12 cellular contexts compared by ENCODE assay signal in genomic region chr3:122077293-122078234, GRCh38. TPM values are rescaled to one million over a fixed set of nuclear protein-coding genes. Genes with fewer than 3 reads are reported as not detected.
DNase-seq lines count a peak whose midpoint lies in the region; ATAC-seq and TF ChIP-seq lines count a peak whose summit lies in the region.
"Had no signal": no experiment of that assay in that cellular context is flagged by ENCODE, and none has a peak within 500 bp of the region (broad histone marks: within the 10 kb centered on the region; RNA-seq: fewer than 3 reads in every experiment).

No MANE protein-coding gene starts in this region.

- POLR2A ChIA-PET in OCI-LY7 (lab: Charles Lee): interaction anchor here (0.7 to 8.4 kb wide), 17 partner anchors 8 to 531 kb away, joined by 3 to 117 read pairs (median 5); partner anchors contain the start of genes CD86 and POLQ

- H3K27me3 Mint-ChIP-seq in activated CD4-positive, alpha-beta T cell treated with anti-CD3 and anti-CD28 coated beads, Interleukin-2, amount 10 ng/mL, durations not matched to agents 24 days and 14 days: peaks cover 3% of the 10 kb centered on the region

- H4K20me1 ChIP-seq in OCI-LY7 (ENCODE audit: insufficient read depth, low read length): no peaks in the 10 kb centered on the region

- peaks cover 84% of the 10 kb centered on the region for H3K4me1 ChIP-seq in OCI-LY7 (ENCODE audit: insufficient read depth, low read length, poor library complexity, severe bottlenecking)
- H3K4me1 ChIP-seq in spleen: peaks cover 5 to 74% (median 47%) of the 10 kb centered on the region in 6 donors

- H3K27me3 ChIP-seq in spleen (replicated peaks in 1 of 7): no peaks in the 10 kb centered on the region

- H3K9me3 ChIP-seq in OCI-LY7 (ENCODE audit: low read length) (no peaks in the 10 kb centered on the region; the same call in 1 of the 2 replicates), spleen (no peaks in the 10 kb centered on the region)

- 25 to 47% (median 35%) methylated on average over 9 of the region's 9 CpGs for WGBS in spleen, 5 donors

- no peaks in the 10 kb centered on the region for H3K9me2 ChIP-seq in OCI-LY7 (ENCODE audit: insufficient read depth, low read length)

- H3K4me1 Mint-ChIP-seq in activated CD4-positive, alpha-beta T cell treated with anti-CD3 and anti-CD28 coated beads, Interleukin-2, amount 10 ng/mL, durations not matched to agents 24 days and 14 days: peaks cover 52% of the 10 kb centered on the region

- peak; percentile 65 for DNase-seq in activated CD4-positive, alpha-beta T cell treated with anti-CD3 and anti-CD28 coated beads, Interleukin-2, amount 10 ng/mL, durations not matched to agents 24 days and 14 days
- DNase-seq in activated CD4-positive, alpha-beta T cell treated with anti-CD3 and anti-CD28 coated beads, Interleukin-2, amount 50 U/mL, for 1 hour: no peak
- DNase-seq in OCI-LY7 (ENCODE audit: low spot score) (peak; percentile 80), spleen (no peak), kidney tubule cell (ENCODE audit: low spot score) (no peak), A172 (ENCODE audit: low spot score) (no peak)
- DNase-seq in activated CD8-positive, alpha-beta memory T cell treated with anti-CD3 and anti-CD28 coated beads for 24 hours: no peak
- DNase-seq: activated effector memory CD4-positive, alpha-beta T cell treated with anti-CD3 and anti-CD28 coated beads, Interleukin-2, amount 50 U/mL, for 16 hours had no signal

- H3K4me3 Mint-ChIP-seq in activated CD4-positive, alpha-beta T cell treated with anti-CD3 and anti-CD28 coated beads, Interleukin-2, amount 10 ng/mL, durations not matched to agents 24 days and 14 days: peak overlapping the region; percentile 6

- H3K4me3 ChIP-seq in OCI-LY7 (ENCODE audit: low read depth, low read length, poor library complexity, severe bottlenecking) (peak overlapping the region; percentile 71), spleen (peak overlapping the region in 7 of 8 donors; percentile 0 to 68 (median 25))

- BruUV-seq in OCI-LY7 (replicated peaks; lab: Mats Ljungman, UMichigan): TSS peak; percentile 77

- ATAC-seq in HG02642 (IDR thresholded peaks at IDR 0.05; ENCODE audit: poor library complexity, unreplicated experiment): peak; percentile 35
- ATAC-seq: esophagus mucosa had no signal

- H3K4me2 ChIP-seq in OCI-LY7 (ENCODE audit: low read length): peak overlapping the region; percentile 81

- TF ChIP-seq CTCF in OCI-LY7 (conservative IDR thresholded peaks at IDR 0.05; ENCODE audit: low read length): peak; percentile 35; the same call in 1 of the 2 replicates
- peak in 3 of 11 experiments; percentile 17 to 37 (median 25) for TF ChIP-seq CTCF in spleen (IDR thresholded peaks at IDR 0.05 in 8 of 11, conservative IDR thresholded peaks at IDR 0.05 in 3 of 11)

- peak in 1 of 3 donors; percentile 47 for TF ChIP-seq POLR2A in spleen (IDR thresholded peaks at IDR 0.05)

- H3K36me3 ChIP-seq in OCI-LY7 (ENCODE audit: insufficient read depth, low read length) (peaks cover 21% of the 10 kb centered on the region), spleen (no peaks in the 10 kb centered on the region)

- H3K27ac ChIP-seq in OCI-LY7 (ENCODE audit: low read depth, low read length, poor library complexity, severe bottlenecking) (peak overlapping the region; percentile 81), spleen (peak overlapping the region in 6 of 8 donors; percentile 15 to 82 (median 74))

- intact Hi-C loops in activated CD4-positive, alpha-beta T cell treated with anti-CD3 and anti-CD28 coated beads, Interleukin-2, amount 10 ng/mL, durations not matched to agents 24 days and 14 days (cut with micrococcal nuclease): no loop called here
- intact Hi-C loops in OCI-LY7 (cut with micrococcal nuclease; ENCODE audit: unreplicated experiment): loop anchor here (1.0 to 5.0 kb wide), 3 partner anchors 55 to 240 kb away; partner anchors contain the start of genes EAF2, ILDR1 and IQCB1
- intact Hi-C loops in spleen (cut with DNase I; ENCODE audit: low total_unique reads): no loop called here

- CTCF ChIA-PET in OCI-LY7 (lab: Charles Lee; ENCODE audit: unreplicated experiment): interaction anchor here (0.6 to 2.5 kb wide), 7 partner anchors 9 to 84 kb away, joined by 3 to 6 read pairs (median 4); no protein-coding TSS in a partner anchor

- H3K79me2 ChIP-seq in OCI-LY7 (ENCODE audit: insufficient read depth, low read depth, low read length): peaks cover 76% of the 10 kb centered on the region

- peaks cover 3% of the 10 kb centered on the region for H3K9me3 Mint-ChIP-seq in activated CD4-positive, alpha-beta T cell treated with anti-CD3 and anti-CD28 coated beads, Interleukin-2, amount 10 ng/mL, durations not matched to agents 24 days and 14 days

- peak overlapping the region; percentile 48; the same call in 1 of the 2 replicates for H2AFZ ChIP-seq in OCI-LY7 (ENCODE audit: low read length)

- H3K36me3 Mint-ChIP-seq in activated CD4-positive, alpha-beta T cell treated with anti-CD3 and anti-CD28 coated beads, Interleukin-2, amount 10 ng/mL, durations not matched to agents 24 days and 14 days (ENCODE audit: low read depth): peaks cover 2% of the 10 kb centered on the region

- H3K27ac Mint-ChIP-seq in activated CD4-positive, alpha-beta T cell treated with anti-CD3 and anti-CD28 coated beads, Interleukin-2, amount 10 ng/mL, durations not matched to agents 24 days and 14 days: peak overlapping the region; percentile 78

RNA-seq across cellular contexts. Expression of gene CD86, which starts 22.4 kb away (rescaled TPM):
- 1.4 TPM in 2 replicates for total RNA-seq in activated CD4-positive, alpha-beta T cell treated with anti-CD3 and anti-CD28 coated beads, Interleukin-2, amount 10 ng/mL, durations not matched to agents 24 days and 14 days
- total RNA-seq in OCI-LY7 (2014; rRNA removed; shearing (Covaris generic)): 10.8 and 13.5 TPM in 2 replicates
- total RNA-seq in OCI-LY7 (2022) (18.9 and 22.2 TPM in 2 replicates), spleen (10 to 100 TPM; 19.5 to 41.8 (median 30.6) TPM)
- polyA plus RNA-seq in spleen: 10 to 100 TPM in 2 of 3 donors, 1 to 10 TPM in 1; 9.8 to 13.7 (median 10.4) TPM
- not detected in 2 replicates for total RNA-seq in A172 (2014; rRNA removed; shearing (Covaris generic))
- total RNA-seq: lung microvascular endothelial cell had no signal
- polyA plus RNA-seq: AG04450 had no signal

RNA-seq across cellular contexts. Expression of gene ILDR1, which starts 55.5 kb away (rescaled TPM):
- total RNA-seq in activated CD4-positive, alpha-beta T cell treated with anti-CD3 and anti-CD28 coated beads, Interleukin-2, amount 10 ng/mL, durations not matched to agents 24 days and 14 days: 0.16 and 0.17 TPM in 2 replicates
- total RNA-seq in OCI-LY7 (2014; rRNA removed; shearing (Covaris generic)): 1.1 and 2.4 TPM in 2 replicates
- total RNA-seq in OCI-LY7 (2022): 2.5 and 2.6 TPM in 2 replicates
- total RNA-seq in spleen: 1 to 10 TPM in 5 of 7 donors, under 1 TPM in 2; 0.60 to 3.1 (median 1.2) TPM
- polyA plus RNA-seq in spleen: under 1 TPM; 0.26 to 0.86 (median 0.56) TPM
- total RNA-seq in A172 (2014; rRNA removed; shearing (Covaris generic)): not detected in 2 replicates
- total RNA-seq: lung microvascular endothelial cell had no signal
- polyA plus RNA-seq: AG04450 had no signal

Comparison
In these comparisons a context has a peak if more than half of its experiments do, and no peak if none do; other contexts are left out.
1. DNase-seq: peak in activated CD4-positive, alpha-beta T cell treated with anti-CD3 and anti-CD28 coated beads, Interleukin-2, amount 10 ng/mL, durations not matched to agents 24 days and 14 days (single experiment) and OCI-LY7 (single experiment); none in activated CD4-positive, alpha-beta T cell treated with anti-CD3 and anti-CD28 coated beads, Interleukin-2, amount 50 U/mL, for 1 hour (single experiment), spleen (single experiment), kidney tubule cell (single experiment), A172 (single experiment) and activated CD8-positive, alpha-beta memory T cell treated with anti-CD3 and anti-CD28 coated beads for 24 hours (single experiment).